Comparison of ENCODE assay signal across 6 cellular contexts in genomic region chr19:48964205-48965032, GRCh38.
DNase-seq lines count a peak whose midpoint lies in the region; ATAC-seq lines count a peak whose summit lies in the region.

No MANE protein-coding gene starts in this region.

- peak; percentile 65 for DNase-seq in ELR (ENCODE audit: low read depth)
- peak; percentile 46 for DNase-seq in SW480 (ENCODE audit: low spot score)
- DNase-seq in iris pigment epithelial cell (ENCODE audit: low read depth) = peak; percentile 78
- no peak for DNase-seq in T1000 (lab: John Stamatoyannopoulos, UW)

- ATAC-seq in HG03159 (IDR thresholded peaks at IDR 0.05; ENCODE audit: unreplicated experiment) = no peak
- no peak for ATAC-seq in GM19455 (IDR thresholded peaks at IDR 0.05; ENCODE audit: unreplicated experiment)
